22 cellular contexts compared by ENCODE assay signal in the genomic region with DNA sequence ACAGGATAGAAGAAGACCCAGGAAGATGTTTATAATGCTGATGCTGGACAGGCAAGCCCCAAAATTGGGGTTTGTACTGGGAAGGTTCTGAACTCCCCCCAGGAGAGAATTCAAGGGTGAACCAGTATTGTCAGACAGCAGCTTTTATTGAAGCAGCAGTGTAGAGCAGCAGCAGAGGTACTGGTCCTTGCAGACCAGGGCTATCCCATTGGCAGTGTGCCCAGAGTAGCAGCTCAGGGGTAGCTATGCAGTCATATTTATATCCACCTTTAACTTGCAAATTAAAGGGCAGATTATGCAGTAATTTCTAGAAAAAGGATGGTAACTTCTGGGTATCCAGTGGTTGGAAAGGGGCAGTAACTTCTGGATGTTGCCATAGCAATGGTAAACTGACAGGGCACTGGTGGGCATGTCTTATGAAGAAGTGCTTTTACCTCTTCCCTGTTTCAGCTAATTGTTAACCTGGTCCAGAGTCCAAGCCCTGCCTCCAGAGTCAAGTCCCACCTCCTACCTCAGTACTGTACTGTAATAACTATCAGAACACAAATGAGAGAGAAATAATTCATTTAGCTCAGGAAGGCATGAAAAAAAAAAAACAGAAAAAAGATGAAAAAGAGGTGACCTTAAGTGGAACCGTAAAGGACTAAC.
DNase-seq lines count a peak whose midpoint lies in the region; ATAC-seq, FAIRE-seq and TF ChIP-seq lines count a peak whose summit lies in the region.
"Had no signal": no experiment of that assay in that cellular context is flagged by ENCODE, and none has a peak within 500 bp of the region (broad histone marks: within the 10 kb centered on the region; RNA-seq: fewer than 3 reads in every experiment).

No MANE protein-coding gene starts in this region.

- H3K27ac Mint-ChIP-seq in neural progenitor cell = no peak overlapping the region
- H3K27ac Mint-ChIP-seq: activated CD4-positive, alpha-beta memory T cell treated with anti-CD3 and anti-CD28 coated beads, Interleukin-2, amount 10 ng/mL, durations not matched to agents 7 days and 5 days; activated T-helper 2 cell treated with anti-CD3 and anti-CD28 coated beads, Interferon-gamma antibody, Interleukin-2, Interleukin-4, amounts not matched to agents 10 μg/mL and 5 μg/mL and 100 μg/mL, durations not matched to agents 14 hours and 24 hours and 36 hours; naive B cell; type B pancreatic cell had no signal

- CTCF ChIA-PET in GM12878 (lab: Yijun Ruan, JAX) = interaction anchor here (0.5 to 0.6 kb wide), 2 partner anchors 24 to 1660 kb away, joined by 3 read pairs; no protein-coding TSS in a partner anchor

- 100% methylated on average over 1 of the region's 1 CpG for WGBS in GM12878 (ENCODE audit: insufficient coverage, insufficient replicate concordance, low lambda C conversion rate, missing lambda C conversion rate)
- 58 to 77% (median 72%) methylated on average over 1 of the region's 1 CpG for WGBS in psoas muscle, 3 donors

- H4K20me1 ChIP-seq in GM12878 (ENCODE audit: control insufficient read depth, insufficient read depth) (no peaks in the 10 kb centered on the region), neural progenitor cell (ENCODE audit: low read depth) (no peaks in the 10 kb centered on the region)
- H4K20me1 ChIP-seq: BLaER1 treated with 17β-estradiol and CSF1 and Interleukin-3, amounts not matched to agents 10 nM and 100 nM had no signal

- no peak for TF ChIP-seq EP300 in GM12878 (IDR thresholded peaks at IDR 0.05; ENCODE audit: borderline replicate concordance in 1 of 2, control insufficient read depth in 1 of 2, low read depth in 2 of 2, low read length in 2 of 2)

- no peaks in the 10 kb centered on the region for H3K27me3 Mint-ChIP-seq in neural progenitor cell (ENCODE audit: insufficient read depth, low read depth)
- H3K27me3 Mint-ChIP-seq: activated CD4-positive, alpha-beta memory T cell treated with anti-CD3 and anti-CD28 coated beads, Interleukin-2, amount 10 ng/mL, durations not matched to agents 7 days and 5 days; naive B cell; type B pancreatic cell had no signal

- H3K4me2 ChIP-seq in GM12878 (ENCODE audit: control insufficient read depth, insufficient read depth) (no peak overlapping the region), neural progenitor cell (no peak overlapping the region)
- H3K4me2 ChIP-seq: BLaER1 treated with 17β-estradiol and CSF1 and Interleukin-3, amounts not matched to agents 10 nM and 100 nM had no signal

- in situ Hi-C loops in GM12878 (cut with MboI) = no loop called here

- FAIRE-seq in GM12878 (lab: Jason Lieb, UNC) = no peak
- FAIRE-seq: frontal cortex had no signal

- H3K36me3 Mint-ChIP-seq in neural progenitor cell = no peaks in the 10 kb centered on the region
- H3K36me3 Mint-ChIP-seq: naive B cell, type B pancreatic cell had no signal

- BruUV-seq in GM12878 (replicated peaks; lab: Mats Ljungman, UMichigan) = no TSS peak

- intact Hi-C loops in GM12878 (cut with micrococcal nuclease; ENCODE audit: unreplicated experiment) (no loop called here), psoas muscle (cut with DNase I) (no loop called here)

- peaks cover 3% of the 10 kb centered on the region for H3K4me1 Mint-ChIP-seq in neural progenitor cell
- H3K4me1 Mint-ChIP-seq: activated CD4-positive, alpha-beta memory T cell treated with anti-CD3 and anti-CD28 coated beads, Interleukin-2, amount 10 ng/mL, durations not matched to agents 7 days and 5 days; naive B cell had no signal

- H3F3A ChIP-seq in neural progenitor cell (ENCODE audit: low read depth) = no peaks in the 10 kb centered on the region

- RAD21 ChIA-PET in GM12878 (lab: Charles Lee; ENCODE audit: unreplicated experiment) = no interaction called here

- no peaks in the 10 kb centered on the region for H3K9me3 ChIP-seq in GM12878 (replicated peaks; ENCODE audit: control insufficient read depth, insufficient read depth, low read length)
- H3K9me3 ChIP-seq in neural progenitor cell (ENCODE audit: low read depth) = no peaks in the 10 kb centered on the region
- H3K9me3 ChIP-seq in psoas muscle = no peaks in the 10 kb centered on the region
- H3K9me3 ChIP-seq: BLaER1 treated with 17β-estradiol and CSF1 and Interleukin-3, amounts not matched to agents 10 nM and 100 nM; prostate gland had no signal

- H3K27me3 ChIP-seq in GM12878 (replicated peaks in 1 of 2; ENCODE audit: control insufficient read depth in 2 of 2, insufficient read depth in 2 of 2, low read length in 1 of 2) = no peaks in the 10 kb centered on the region
- H3K27me3 ChIP-seq in neural progenitor cell = no peaks in the 10 kb centered on the region
- no peaks in the 10 kb centered on the region for H3K27me3 ChIP-seq in psoas muscle (ENCODE audit: insufficient read depth in 3 of 3, low read length in 2 of 3)
- H3K27me3 ChIP-seq: BLaER1 treated with 17β-estradiol and CSF1 and Interleukin-3, amounts not matched to agents 10 nM and 100 nM had no signal

- POLR2A ChIA-PET in GM12878 (lab: Charles Lee) = no interaction called here

- ATAC-seq in GM12878 (no peak), psoas muscle (no peak), HG03565 (IDR thresholded peaks at IDR 0.05; ENCODE audit: unreplicated experiment) (no peak)
- ATAC-seq: Panc1; stimulated activated naive CD8-positive, alpha-beta T cell treated with anti-CD3 and anti-CD28 coated beads, Interleukin-15, Interleukin-2, amounts not matched to agents 100 U/mL and 50 U/mL, for 24 hours had no signal

- no peak for TF ChIP-seq POLR2A in GM12878 (IDR thresholded peaks at IDR 0.05; ENCODE audit: low read depth, low read length)

- H3K4me1 ChIP-seq in GM12878 (ENCODE audit: control insufficient read depth, insufficient read depth, low read length) (no peaks in the 10 kb centered on the region), neural progenitor cell (no peaks in the 10 kb centered on the region), psoas muscle (no peaks in the 10 kb centered on the region)
- H3K4me1 ChIP-seq: BLaER1 treated with 17β-estradiol and CSF1 and Interleukin-3, amounts not matched to agents 10 nM and 100 nM; prostate gland had no signal

- DNase-seq in NCI-H1105 treated with DMSO at 0.1 percent for 48 hours (lab: John Stamatoyannopoulos, UW) (peak; percentile 11), NCI-H1105 (lab: John Stamatoyannopoulos, UW) (no peak), HT-29 (ENCODE audit: low spot score) (peak; percentile 22), GM12878 (ENCODE audit: low read depth, low spot score) (no peak), neural progenitor cell (ENCODE audit: low spot score) (no peak), psoas muscle (no peak)
- no peak for DNase-seq in activated CD4-positive, alpha-beta T cell treated with anti-CD3 and anti-CD28 coated beads, Interleukin-2, amount 50 U/mL, for 1 hour
- DNase-seq: activated CD4-positive, alpha-beta memory T cell treated with anti-CD3 and anti-CD28 coated beads, Interleukin-2, amount 10 ng/mL, durations not matched to agents 7 days and 5 days; amygdala; DND-41; KG1; naive B cell; NCI-H187; stimulated activated CD4-positive, alpha-beta T cell treated with anti-CD3 and anti-CD28 coated beads, Interleukin-15, amount 100 ng/mL, for 24 hours; stimulated activated naive CD8-positive, alpha-beta T cell treated with anti-CD3 and anti-CD28 coated beads, Interleukin-15, Interleukin-2, amounts not matched to agents 100 U/mL and 50 U/mL, for 24 hours had no signal

- no peaks in the 10 kb centered on the region for H3K9me3 Mint-ChIP-seq in neural progenitor cell
- H3K9me3 Mint-ChIP-seq: activated CD4-positive, alpha-beta memory T cell treated with anti-CD3 and anti-CD28 coated beads, Interleukin-2, amount 10 ng/mL, durations not matched to agents 7 days and 5 days; activated T-helper 2 cell treated with anti-CD3 and anti-CD28 coated beads, Interferon-gamma antibody, Interleukin-2, Interleukin-4, amounts not matched to agents 10 μg/mL and 5 μg/mL and 100 μg/mL, durations not matched to agents 14 hours and 24 hours and 36 hours; naive B cell; type B pancreatic cell had no signal

- no peak for TF ChIP-seq CTCF in GM12878 (IDR thresholded peaks at IDR 0.05 in 2 of 3, conservative IDR thresholded peaks at IDR 0.05 in 1 of 3; ENCODE audit: control insufficient read depth in 2 of 3, extremely low read depth in 1 of 3, insufficient read depth in 1 of 3, low read depth in 3 of 3, low read length in 3 of 3)
- TF ChIP-seq CTCF in neural progenitor cell (IDR thresholded peaks at IDR 0.05) = no peak
- no peak for TF ChIP-seq CTCF in psoas muscle (IDR thresholded peaks at IDR 0.05)

- H3K79me2 ChIP-seq in GM12878 (ENCODE audit: control insufficient read depth, insufficient read depth, low read length) (no peaks in the 10 kb centered on the region), neural progenitor cell (ENCODE audit: low read depth) (no peaks in the 10 kb centered on the region)

- H3K9ac ChIP-seq in GM12878 (ENCODE audit: control insufficient read depth, insufficient read depth, low read length) (no peak overlapping the region), neural progenitor cell (no peak overlapping the region)
- H3K9ac ChIP-seq: BLaER1 treated with 17β-estradiol and CSF1 and Interleukin-3, amounts not matched to agents 10 nM and 100 nM had no signal

- H2AFZ ChIP-seq in GM12878 (ENCODE audit: control insufficient read depth, low read depth, low read length) (no peak overlapping the region), neural progenitor cell (replicated peaks) (peak overlapping the region; percentile 83)

- H3K36me3 ChIP-seq in GM12878 (ENCODE audit: control insufficient read depth in 2 of 2, insufficient read depth in 2 of 2, low read length in 1 of 2) = no peaks in the 10 kb centered on the region
- no peaks in the 10 kb centered on the region for H3K36me3 ChIP-seq in neural progenitor cell
- no peaks in the 10 kb centered on the region for H3K36me3 ChIP-seq in psoas muscle (ENCODE audit: insufficient read depth in 1 of 2, low read depth in 1 of 2)
- H3K36me3 ChIP-seq: BLaER1 treated with 17β-estradiol and CSF1 and Interleukin-3, amounts not matched to agents 10 nM and 100 nM; prostate gland had no signal

- no peak overlapping the region for H3K4me3 Mint-ChIP-seq in neural progenitor cell
- H3K4me3 Mint-ChIP-seq: activated CD4-positive, alpha-beta memory T cell treated with anti-CD3 and anti-CD28 coated beads, Interleukin-2, amount 10 ng/mL, durations not matched to agents 7 days and 5 days; naive B cell; type B pancreatic cell had no signal

- SMC1A ChIA-PET in GM12878 (lab: Charles Lee; ENCODE audit: uncharacterized antibody, unreplicated experiment) = no interaction called here

- H3K4me3 ChIP-seq in GM12878 (no peak overlapping the region), neural progenitor cell (no peak overlapping the region), psoas muscle (no peak overlapping the region)
- H3K4me3 ChIP-seq: BLaER1 treated with 17β-estradiol and CSF1 and Interleukin-3, amounts not matched to agents 10 nM and 100 nM; prostate gland had no signal

- TF ChIP-seq RAD21 in GM12878 (IDR thresholded peaks at IDR 0.05; ENCODE audit: insufficient read depth, low read depth, low read length) = no peak

- H3K27ac ChIP-seq in GM12878 (ENCODE audit: control insufficient read depth, insufficient read depth) (no peak overlapping the region), neural progenitor cell (no peak overlapping the region), psoas muscle (no peak overlapping the region)
- H3K27ac ChIP-seq: BLaER1 treated with 17β-estradiol and CSF1 and Interleukin-3, amounts not matched to agents 10 nM and 100 nM; prostate gland had no signal

Comparison
In these comparisons a context has a peak if more than half of its experiments do, and no peak if none do; other contexts are left out.
1. DNase-seq: peak in NCI-H1105 treated with DMSO at 0.1 percent for 48 hours (single experiment) and HT-29 (single experiment); none in NCI-H1105 (single experiment), GM12878 (single experiment), neural progenitor cell (single experiment), psoas muscle (0 of 2) and activated CD4-positive, alpha-beta T cell treated with anti-CD3 and anti-CD28 coated beads, Interleukin-2, amount 50 U/mL, for 1 hour (single experiment).